15 cellular contexts compared by ENCODE assay signal in the genomic region with DNA sequence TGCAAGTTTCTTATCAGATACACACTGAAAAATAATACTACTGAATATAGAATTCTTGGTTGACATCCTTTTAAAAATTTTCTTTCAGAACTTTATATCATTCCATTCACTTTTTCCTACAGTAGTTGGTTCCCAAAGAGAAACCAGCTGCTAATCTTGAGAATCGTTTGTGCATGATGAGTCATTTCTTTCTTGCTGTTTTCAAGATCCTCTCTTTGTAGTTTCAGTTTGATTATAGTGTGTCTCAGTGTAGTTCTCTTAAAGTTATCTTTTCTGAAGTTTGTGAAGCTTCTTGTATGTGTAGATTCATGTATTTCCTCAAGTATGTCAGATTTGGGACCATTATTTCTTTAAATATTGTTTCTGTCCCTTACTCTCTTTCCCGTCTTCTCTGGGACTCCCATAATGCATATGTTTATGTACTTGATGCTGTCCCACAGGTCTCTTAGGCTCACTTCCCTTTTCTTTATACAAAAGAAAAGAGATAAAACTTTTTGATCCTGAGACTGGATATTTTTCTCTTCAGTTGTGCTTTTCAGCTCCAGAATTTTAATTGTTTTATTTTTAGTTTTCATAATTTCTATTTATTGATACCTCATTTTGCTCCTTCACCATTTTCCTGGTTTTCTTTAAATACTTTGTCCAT.
DNase-seq lines count a peak whose midpoint lies in the region; ATAC-seq and TF ChIP-seq lines count a peak whose summit lies in the region.
"Had no signal": no experiment of that assay in that cellular context is flagged by ENCODE, and none has a peak within 500 bp of the region (broad histone marks: within the 10 kb centered on the region; RNA-seq: fewer than 3 reads in every experiment).

No MANE protein-coding gene starts in this region.

- H3K79me2 ChIP-seq in PC-3 (ENCODE audit: low read length) = no peaks in the 10 kb centered on the region

- peaks cover 21% of the 10 kb centered on the region; the same call in 1 of the 2 replicates for H3K9me3 ChIP-seq in PC-3 (ENCODE audit: low read length)
- H3K9me3 ChIP-seq in HAP-1 = no peaks in the 10 kb centered on the region

- no peak overlapping the region for H3K4me3 ChIP-seq in PC-3 (ENCODE audit: low read length)
- no peak overlapping the region for H3K4me3 ChIP-seq in HAP-1
- H3K4me3 ChIP-seq: esophagus squamous epithelium had no signal

- H3K4me2 ChIP-seq in PC-3 (ENCODE audit: low read length) = no peak overlapping the region

- no peaks in the 10 kb centered on the region for H3F3A ChIP-seq in PC-3 (ENCODE audit: low read length, unreplicated experiment)

- H3K4me1 ChIP-seq in PC-3 (ENCODE audit: insufficient read depth, low read length) (no peaks in the 10 kb centered on the region), HAP-1 (no peaks in the 10 kb centered on the region)
- H3K4me1 ChIP-seq: esophagus squamous epithelium had no signal

- H2AFZ ChIP-seq in PC-3 (ENCODE audit: low read length) = no peak overlapping the region

- CTCF ChIA-PET in PC-3 (lab: Charles Lee) = no interaction called here

- POLR2A ChIA-PET in PC-3 (lab: Charles Lee; ENCODE audit: unreplicated experiment) = no interaction called here

- BruUV-seq in PC-3 (replicated peaks; lab: Mats Ljungman, UMichigan) = no TSS peak

- no peaks in the 10 kb centered on the region for H4K20me1 ChIP-seq in PC-3 (ENCODE audit: low read length)

- intact Hi-C loops in PC-3 (cut with micrococcal nuclease) = no loop called here

- TF ChIP-seq CTCF in PC-3 (conservative IDR thresholded peaks at IDR 0.05; ENCODE audit: low read depth, low read length) = no peak

- H3K9me2 ChIP-seq in PC-3 (replicated peaks; ENCODE audit: low read length) = no peaks in the 10 kb centered on the region

- DNase-seq in PC-3 (no peak), HAP-1 (ENCODE audit: low spot score in 2 of 2) (no peak), NCI-H748 treated with DMSO at 0.1 percent for 48 hours (lab: John Stamatoyannopoulos, UW) (no peak), NCI-H510A treated with DMSO at 0.1 percent for 48 hours (lab: John Stamatoyannopoulos, UW) (no peak)
- DNase-seq: activated CD8-positive, alpha-beta memory T cell treated with anti-CD3 and anti-CD28 coated beads, Interleukin-2, amount 50 U/mL, for 4 hours; activated naive CD8-positive, alpha-beta T cell treated with anti-CD3 and anti-CD28 coated beads for 36 hours; esophagus squamous epithelium; HFFc6; mammary epithelial cell; NCI-H2227 treated with DMSO at 0.1 percent for 48 hours; RPMI8226 had no signal

- H3K36me3 ChIP-seq in PC-3 (ENCODE audit: low read depth, low read length) = no peaks in the 10 kb centered on the region
- H3K36me3 ChIP-seq in HAP-1 (replicated peaks) = no peaks in the 10 kb centered on the region
- H3K36me3 ChIP-seq: esophagus squamous epithelium had no signal

- H3K27ac ChIP-seq in PC-3 (ENCODE audit: low read length) = no peak overlapping the region
- H3K27ac ChIP-seq: esophagus squamous epithelium had no signal

- H3K27me3 ChIP-seq in PC-3 (ENCODE audit: low read length) (no peaks in the 10 kb centered on the region), HAP-1 (ENCODE audit: low read depth) (no peaks in the 10 kb centered on the region)
- H3K27me3 ChIP-seq: esophagus squamous epithelium had no signal

- in situ Hi-C loops in HAP-1 (cut with MboI; ENCODE audit: low sequenced_read_pairs) = no loop called here

- ATAC-seq in GM18499 (IDR thresholded peaks at IDR 0.05; ENCODE audit: insufficient read depth, unreplicated experiment) = peak; percentile 91
- peak; percentile 66 for ATAC-seq in GM21381 (IDR thresholded peaks at IDR 0.05; ENCODE audit: unreplicated experiment)
- ATAC-seq in HG02970 (IDR thresholded peaks at IDR 0.05; ENCODE audit: low FRiP score, unreplicated experiment) = peak; percentile 80
- ATAC-seq in HG03565 (IDR thresholded peaks at IDR 0.05; ENCODE audit: unreplicated experiment) = peak; percentile 90
- no peak for ATAC-seq in PC-3

- no peak overlapping the region for H3K9ac ChIP-seq in PC-3 (ENCODE audit: low read length)
